ENCODE assay signal across 1 cellular context in genomic region chr17:83116783-83117555, GRCh38.
TF ChIP-seq lines count a peak whose summit lies in the region.

No MANE protein-coding gene starts in this region.

TF ChIP-seq in WTC11, 78 proteins besides CTCF, POLR2A, EP300 and RAD21 (continued from another document):
- TF ChIP-seq IRF1 (CRISPR knock-in tag; IDR thresholded peaks at IDR 0.05): no peak
- no peak for TF ChIP-seq ZNF532 (CRISPR knock-in tag; IDR thresholded peaks at IDR 0.05; ENCODE audit: borderline replicate concordance)
- TF ChIP-seq SMAD3 (CRISPR knock-in tag; IDR thresholded peaks at IDR 0.05; ENCODE audit: borderline replicate concordance): no peak
- TF ChIP-seq GABPB1 (CRISPR knock-in tag; IDR thresholded peaks at IDR 0.05): no peak
- TF ChIP-seq ZNF263 (CRISPR knock-in tag; IDR thresholded peaks at IDR 0.05; ENCODE audit: low read depth): no peak
- no peak for TF ChIP-seq ZMAT4 (CRISPR knock-in tag; IDR thresholded peaks at IDR 0.05)
- TF ChIP-seq PRDM15 (CRISPR knock-in tag; IDR thresholded peaks at IDR 0.05): no peak
